ENCODE assay signal across 20 cellular contexts in the genomic region with DNA sequence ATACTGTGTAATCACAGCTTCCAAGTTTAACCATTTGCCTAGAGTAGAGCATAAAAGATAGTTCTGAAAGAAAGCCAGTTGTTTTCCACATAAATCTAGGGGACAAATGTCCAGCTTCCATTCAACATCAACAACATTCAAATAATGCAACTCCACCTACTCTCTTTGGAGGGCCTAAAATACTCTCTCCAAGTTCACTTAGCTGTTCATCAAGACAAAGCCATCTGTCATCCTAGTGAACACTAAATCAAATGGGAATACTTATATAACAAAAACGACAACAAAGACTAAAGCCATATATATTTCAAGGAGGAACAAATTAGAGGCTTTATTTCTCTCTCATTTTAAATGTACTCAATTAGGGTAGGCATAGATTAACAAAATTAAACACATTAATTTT.
DNase-seq lines count a peak whose midpoint lies in the region; FAIRE-seq and TF ChIP-seq lines count a peak whose summit lies in the region.
"Had no signal": no experiment of that assay in that cellular context is flagged by ENCODE, and none has a peak within 500 bp of the region (broad histone marks: within the 10 kb centered on the region; RNA-seq: fewer than 3 reads in every experiment).

No MANE protein-coding gene starts in this region.

- no peak overlapping the region for H3K4me3 ChIP-seq in neural progenitor cell
- no peak overlapping the region for H3K4me3 ChIP-seq in effector memory CD4-positive, alpha-beta T cell (ENCODE audit: insufficient read depth, low read depth, low read length, poor library complexity, severe bottlenecking)
- H3K4me3 ChIP-seq in uterus, result no peak overlapping the region
- H3K4me3 ChIP-seq: SJCRH30 had no signal

- H3K27ac ChIP-seq in neural progenitor cell (no peak overlapping the region), uterus (no peak overlapping the region)
- no peak overlapping the region for H3K27ac ChIP-seq in effector memory CD4-positive, alpha-beta T cell (ENCODE audit: insufficient read depth, low read length, poor library complexity, severe bottlenecking)
- H3K27ac ChIP-seq: C4-2B, SJCRH30 had no signal

- no peak overlapping the region for H3K9ac ChIP-seq in neural progenitor cell

- no peaks in the 10 kb centered on the region for H3K36me3 Mint-ChIP-seq in neural progenitor cell
- H3K36me3 Mint-ChIP-seq: CD8-positive, alpha-beta memory T cell; IgD-negative memory B cell; T-cell had no signal

- no peaks in the 10 kb centered on the region for H3K9me3 Mint-ChIP-seq in neural progenitor cell

- no peak overlapping the region for H2AFZ ChIP-seq in neural progenitor cell (replicated peaks)

- intact Hi-C loops in uterus (cut with DNase I; ENCODE audit: low total_unique reads), result no loop called here

- no peak overlapping the region for H3K27ac Mint-ChIP-seq in neural progenitor cell
- H3K27ac Mint-ChIP-seq: CD8-positive, alpha-beta memory T cell; IgD-negative memory B cell; T-cell had no signal

- TF ChIP-seq CTCF in D721Med (IDR thresholded peaks at IDR 0.05; ENCODE audit: insufficient read depth, missing control alignments) (no peak), neural progenitor cell (IDR thresholded peaks at IDR 0.05) (no peak), uterus (IDR thresholded peaks at IDR 0.05) (no peak)

- no peaks in the 10 kb centered on the region for H3K9me3 ChIP-seq in neural progenitor cell (ENCODE audit: low read depth)
- H3K9me3 ChIP-seq in effector memory CD4-positive, alpha-beta T cell (ENCODE audit: control insufficient read depth, low read length), result no peaks in the 10 kb centered on the region
- H3K9me3 ChIP-seq in uterus, result no peaks in the 10 kb centered on the region
- H3K9me3 ChIP-seq: SJCRH30 had no signal

- no peak overlapping the region for H3K4me3 Mint-ChIP-seq in neural progenitor cell
- H3K4me3 Mint-ChIP-seq: CD8-positive, alpha-beta memory T cell; IgD-negative memory B cell; T-cell had no signal

- H4K20me1 ChIP-seq in neural progenitor cell (ENCODE audit: low read depth), result no peaks in the 10 kb centered on the region

- H3K79me2 ChIP-seq in neural progenitor cell (ENCODE audit: low read depth), result no peaks in the 10 kb centered on the region

- no peaks in the 10 kb centered on the region for H3K27me3 Mint-ChIP-seq in neural progenitor cell (ENCODE audit: insufficient read depth, low read depth)
- H3K27me3 Mint-ChIP-seq: CD8-positive, alpha-beta memory T cell; IgD-negative memory B cell; T-cell had no signal

- H3K27me3 ChIP-seq in neural progenitor cell, result no peaks in the 10 kb centered on the region
- H3K27me3 ChIP-seq in effector memory CD4-positive, alpha-beta T cell (replicated peaks; ENCODE audit: control insufficient read depth, insufficient read depth, low read length, poor library complexity, severe bottlenecking), result no peaks in the 10 kb centered on the region
- no peaks in the 10 kb centered on the region for H3K27me3 ChIP-seq in uterus
- H3K27me3 ChIP-seq: SJCRH30 had no signal

- peaks cover 10% of the 10 kb centered on the region for H3K4me1 Mint-ChIP-seq in neural progenitor cell
- H3K4me1 Mint-ChIP-seq: CD8-positive, alpha-beta memory T cell; T-cell had no signal

- H3K36me3 ChIP-seq in neural progenitor cell (no peaks in the 10 kb centered on the region), uterus (no peaks in the 10 kb centered on the region)
- H3K36me3 ChIP-seq in effector memory CD4-positive, alpha-beta T cell (ENCODE audit: control insufficient read depth, insufficient read depth, low read length), result no peaks in the 10 kb centered on the region
- H3K36me3 ChIP-seq: SJCRH30 had no signal

- H3K4me2 ChIP-seq in neural progenitor cell, result no peak overlapping the region

- no peaks in the 10 kb centered on the region for H3F3A ChIP-seq in neural progenitor cell (ENCODE audit: low read depth)

- no peak for DNase-seq in D721Med (ENCODE audit: insufficient read length, low spot score)
- DNase-seq in NCI-H1417 (lab: John Stamatoyannopoulos, UW), result peak; percentile 16 to 85 (median 51)
- DNase-seq in NCI-H2227 (lab: John Stamatoyannopoulos, UW; ENCODE audit: unreplicated experiment), result peak; percentile 54
- peak; percentile 6 for DNase-seq in NCI-H748 treated with DMSO at 0.1 percent for 48 hours (lab: John Stamatoyannopoulos, UW)
- no peak for DNase-seq in neural progenitor cell (ENCODE audit: low spot score)
- DNase-seq in dermis blood vessel endothelial cell, result no peak
- no peak for DNase-seq in effector memory CD4-positive, alpha-beta T cell
- no peak for DNase-seq in uterus
- DNase-seq: AML-193; Calu3; CD8-positive, alpha-beta memory T cell; EL; NCI-H146; NCI-H2107; OCI-M1; SJCRH30; T-cell had no signal

- H3K4me1 ChIP-seq in neural progenitor cell, result no peaks in the 10 kb centered on the region
- H3K4me1 ChIP-seq in effector memory CD4-positive, alpha-beta T cell (ENCODE audit: control insufficient read depth, insufficient read depth, low read length, poor library complexity, severe bottlenecking), result no peaks in the 10 kb centered on the region
- H3K4me1 ChIP-seq in uterus, result no peaks in the 10 kb centered on the region
- H3K4me1 ChIP-seq: SJCRH30 had no signal

- FAIRE-seq in D721Med (lab: Jason Lieb, UNC), result peak; percentile 21
- FAIRE-seq: RCC 7860 had no signal

- no peak for TF ChIP-seq POLR2A in uterus (IDR thresholded peaks at IDR 0.05)

Comparison
In these comparisons a context has a peak if more than half of its experiments do, and no peak if none do; other contexts are left out.
1. DNase-seq: peak in NCI-H1417 (3 of 3), NCI-H2227 (single experiment) and NCI-H748 treated with DMSO at 0.1 percent for 48 hours (single experiment); none in D721Med (single experiment), neural progenitor cell (single experiment), dermis blood vessel endothelial cell (single experiment), effector memory CD4-positive, alpha-beta T cell (0 of 3) and uterus (0 of 2).